ENCODE assay signal across 14 cellular contexts in genomic region chrX:15985937-15986336, GRCh38.
A peak's percentile ranks its signal among the peaks of the same experiment; 100 is the strongest.
DNase-seq lines count a peak whose midpoint lies in the region; ATAC-seq and TF ChIP-seq lines count a peak whose summit lies in the region.
"Had no signal": no experiment of that assay in that cellular context is flagged by ENCODE, and none has a peak within 500 bp of the region (broad histone marks: within the 10 kb centered on the region; RNA-seq: fewer than 3 reads in every experiment).

No MANE protein-coding gene starts in this region.

- intact Hi-C loops in Right ventricle myocardium inferior (cut with DNase I) (no loop called here), aorta (cut with DNase I) (no loop called here)

- H3K36me3 ChIP-seq in aorta (ENCODE audit: control insufficient read depth in 1 of 2, insufficient read depth in 2 of 2, low read length in 1 of 2), result no peaks in the 10 kb centered on the region

- no peaks in the 10 kb centered on the region for H3K4me1 Mint-ChIP-seq in T-helper 2 cell treated with Interferon-gamma antibody and Interleukin-4, amounts not matched to agents 5 μg/mL and 100 μg/mL, for 36 hours (ENCODE audit: low read depth)

- H3K27ac Mint-ChIP-seq in T-helper 2 cell treated with Interferon-gamma antibody and Interleukin-4, amounts not matched to agents 5 μg/mL and 100 μg/mL, for 36 hours, result no peak overlapping the region
- H3K27ac Mint-ChIP-seq: brain, nephron progenitor cell had no signal

- no peaks in the 10 kb centered on the region for H3K4me1 ChIP-seq in aorta (ENCODE audit: control insufficient read depth in 1 of 2, insufficient read depth in 2 of 2, low read length in 2 of 2)

- H3K4me3 Mint-ChIP-seq in T-helper 2 cell treated with Interferon-gamma antibody and Interleukin-4, amounts not matched to agents 5 μg/mL and 100 μg/mL, for 36 hours, result no peak overlapping the region
- H3K4me3 Mint-ChIP-seq: brain, nephron progenitor cell had no signal

- no peak overlapping the region for H3K27ac ChIP-seq in aorta (ENCODE audit: low read depth in 1 of 2, low read length in 2 of 2)

- no peaks in the 10 kb centered on the region for H3K27me3 Mint-ChIP-seq in T-helper 2 cell treated with Interferon-gamma antibody and Interleukin-4, amounts not matched to agents 5 μg/mL and 100 μg/mL, for 36 hours (ENCODE audit: low read depth)
- H3K27me3 Mint-ChIP-seq: brain had no signal

- H3K4me3 ChIP-seq in epithelial cell of esophagus (ENCODE audit: low read length), result no peak overlapping the region
- H3K4me3 ChIP-seq in aorta (ENCODE audit: low read length in 2 of 2), result no peak overlapping the region

- no peaks in the 10 kb centered on the region for H3K36me3 Mint-ChIP-seq in T-helper 2 cell treated with Interferon-gamma antibody and Interleukin-4, amounts not matched to agents 5 μg/mL and 100 μg/mL, for 36 hours (ENCODE audit: low read depth)
- H3K36me3 Mint-ChIP-seq: brain had no signal

- no peaks in the 10 kb centered on the region for H3K9me3 ChIP-seq in aorta (ENCODE audit: control insufficient read depth, low read length)

- H3K9me3 Mint-ChIP-seq in T-helper 2 cell treated with Interferon-gamma antibody and Interleukin-4, amounts not matched to agents 5 μg/mL and 100 μg/mL, for 36 hours, result no peaks in the 10 kb centered on the region
- H3K9me3 Mint-ChIP-seq: brain, nephron progenitor cell had no signal

- no peak for TF ChIP-seq CTCF in epithelial cell of esophagus (IDR thresholded peaks at IDR 0.05; ENCODE audit: insufficient read depth, low read depth, low read length, missing control alignments)

- DNase-seq in activated CD8-positive, alpha-beta memory T cell treated with anti-CD3 and anti-CD28 coated beads, Interleukin-2, amount 50 U/mL, for 48 hours, result peak; percentile 51
- no peak for DNase-seq in activated CD8-positive, alpha-beta memory T cell treated with anti-CD3 and anti-CD28 coated beads, Interleukin-2, amount 50 U/mL, for 4 hours
- peak; percentile 18 for DNase-seq in T-helper 2 cell treated with Interferon-gamma antibody and Interleukin-4, amounts not matched to agents 5 μg/mL and 100 μg/mL, for 36 hours (ENCODE audit: low spot score)
- DNase-seq in epithelial cell of esophagus (ENCODE audit: low read depth) (peak; percentile 47), Right ventricle myocardium inferior (ENCODE audit: missing footprints) (no peak), aorta (no peak)
- peak; percentile 1 for DNase-seq in stimulated activated CD8-positive, alpha-beta memory T cell treated with anti-CD3 and anti-CD28 coated beads, Interleukin-7, amount 100 ng/mL, for 24 hours (ENCODE audit: low read depth)
- DNase-seq: NCI-H2029 treated with DMSO at 0.1 percent for 48 hours, nephron progenitor cell, Right ventricle myocardium superior, T1000 had no signal

- no peaks in the 10 kb centered on the region for H3K27me3 ChIP-seq in aorta (ENCODE audit: control insufficient read depth in 1 of 2, insufficient read depth in 2 of 2, low read length in 1 of 2)

- no peak for ATAC-seq in Right ventricle myocardium inferior
- no peak for ATAC-seq in aorta (ENCODE audit: low FRiP score)
- ATAC-seq in GM19324 (IDR thresholded peaks at IDR 0.05; ENCODE audit: low FRiP score, unreplicated experiment), result no peak
- ATAC-seq: HCT116 had no signal

- 54 to 70% methylated on average over 2 of the region's 2 CpGs for WGBS in aorta, 2 donors

Comparison
In these comparisons a context has a peak if more than half of its experiments do, and no peak if none do; other contexts are left out.
1. DNase-seq: peak in activated CD8-positive, alpha-beta memory T cell treated with anti-CD3 and anti-CD28 coated beads, Interleukin-2, amount 50 U/mL, for 48 hours (single experiment), T-helper 2 cell treated with Interferon-gamma antibody and Interleukin-4, amounts not matched to agents 5 μg/mL and 100 μg/mL, for 36 hours (single experiment), epithelial cell of esophagus (single experiment) and stimulated activated CD8-positive, alpha-beta memory T cell treated with anti-CD3 and anti-CD28 coated beads, Interleukin-7, amount 100 ng/mL, for 24 hours (single experiment); none in activated CD8-positive, alpha-beta memory T cell treated with anti-CD3 and anti-CD28 coated beads, Interleukin-2, amount 50 U/mL, for 4 hours (single experiment), Right ventricle myocardium inferior (single experiment) and aorta (0 of 2).